ENCODE assay signal across 1 cellular context in the genomic region with DNA sequence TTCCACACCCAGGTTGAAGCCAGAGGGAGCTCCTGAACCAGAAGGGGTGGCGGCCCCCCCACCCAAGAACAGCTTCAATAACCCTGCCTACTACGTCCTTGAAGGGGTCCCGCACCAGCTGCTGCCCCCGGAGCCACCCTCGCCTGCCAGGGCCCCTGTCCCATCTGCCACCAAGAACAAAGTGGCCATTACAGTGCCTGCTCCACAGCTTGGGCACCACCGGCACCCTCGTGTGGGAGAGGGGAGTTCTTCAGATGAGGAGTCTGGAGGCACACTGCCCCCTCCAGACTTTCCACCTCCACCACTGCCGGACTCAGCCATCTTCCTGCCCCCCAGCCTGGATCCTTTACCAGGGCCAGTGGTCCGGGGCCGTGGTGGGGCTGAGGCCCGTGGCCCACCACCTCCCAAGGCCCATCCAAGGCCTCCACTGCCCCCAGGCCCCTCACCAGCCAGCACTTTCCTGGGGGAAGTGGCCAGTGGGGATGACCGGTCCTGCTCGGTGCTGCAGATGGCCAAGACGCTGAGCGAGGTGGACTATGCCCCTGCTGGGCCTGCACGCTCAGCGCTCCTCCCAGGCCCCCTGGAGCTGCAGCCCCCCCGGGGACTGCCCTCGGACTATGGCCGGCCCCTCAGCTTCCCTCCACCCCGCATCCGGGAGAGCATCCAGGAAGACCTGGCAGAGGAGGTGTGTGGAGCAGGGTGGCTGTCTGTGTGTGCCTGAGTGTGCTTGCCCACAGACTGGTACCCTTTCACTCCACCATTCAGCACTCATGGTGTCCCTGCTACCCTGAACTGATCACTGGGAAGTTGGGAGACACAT.
TF ChIP-seq lines count a peak whose summit lies in the region.

No MANE protein-coding gene starts in this region.

TF ChIP-seq in GM23338, 12 proteins besides CTCF, POLR2A, EP300 and RAD21 (continued from another document):
- TF ChIP-seq, protein P1, sequence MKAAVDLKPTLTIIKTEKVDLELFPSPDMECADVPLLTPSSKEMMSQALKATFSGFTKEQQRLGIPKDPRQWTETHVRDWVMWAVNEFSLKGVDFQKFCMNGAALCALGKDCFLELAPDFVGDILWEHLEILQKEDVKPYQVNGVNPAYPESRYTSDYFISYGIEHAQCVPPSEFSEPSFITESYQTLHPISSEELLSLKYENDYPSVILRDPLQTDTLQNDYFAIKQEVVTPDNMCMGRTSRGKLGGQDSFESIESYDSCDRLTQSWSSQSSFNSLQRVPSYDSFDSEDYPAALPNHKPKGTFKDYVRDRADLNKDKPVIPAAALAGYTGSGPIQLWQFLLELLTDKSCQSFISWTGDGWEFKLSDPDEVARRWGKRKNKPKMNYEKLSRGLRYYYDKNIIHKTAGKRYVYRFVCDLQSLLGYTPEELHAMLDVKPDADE (IDR thresholded peaks at IDR 0.05), result no peak; the same call in 1 of the 2 replicates
- TF ChIP-seq ZNF462 (CRISPR knock-in tag; IDR thresholded peaks at IDR 0.05) (no peak), ZNF331 (CRISPR knock-in tag; IDR thresholded peaks at IDR 0.05; ENCODE audit: low read depth) (no peak), ZNF114 (CRISPR knock-in tag; IDR thresholded peaks at IDR 0.05) (no peak)
